Comparison of ENCODE assay signal across 8 cellular contexts in the genomic region with DNA sequence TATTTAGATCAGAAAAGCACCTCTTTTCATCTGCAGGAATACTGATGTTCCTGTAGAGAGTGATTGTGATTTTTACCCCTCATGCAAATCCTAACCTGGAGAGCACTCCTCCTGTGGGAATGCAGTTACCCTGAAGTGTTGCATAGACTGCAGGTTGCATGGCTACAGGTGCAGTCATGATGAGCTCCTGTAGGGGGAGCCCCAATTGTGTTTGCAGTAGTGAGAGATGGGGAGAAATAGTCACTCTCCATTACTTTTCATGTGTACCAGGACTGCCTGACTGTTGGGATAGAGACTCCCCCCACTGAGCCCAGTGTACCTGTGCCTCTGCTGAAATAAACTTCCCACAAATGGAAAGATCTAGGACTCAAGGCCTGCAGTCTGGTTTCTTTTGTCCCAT.
DNase-seq lines count a peak whose midpoint lies in the region; ATAC-seq and TF ChIP-seq lines count a peak whose summit lies in the region.

No MANE protein-coding gene starts in this region.

- in situ Hi-C loops in astrocyte of the cerebellum (cut with HindIII; ENCODE audit: low sequenced_read_pairs) = no loop called here

- H3K4me1 ChIP-seq in heart right ventricle (no peaks in the 10 kb centered on the region), right atrium auricular region (no peaks in the 10 kb centered on the region), mesenchymal stem cell (ENCODE audit: control insufficient read depth, insufficient read depth, low read depth, low read length) (peaks cover 4% of the 10 kb centered on the region)

- H3K4ac ChIP-seq in mesenchymal stem cell (ENCODE audit: low read depth in 1 of 2, low read length in 2 of 2) = no peak overlapping the region

- no peak overlapping the region for H2BK120ac ChIP-seq in mesenchymal stem cell (ENCODE audit: low read depth, low read length)

- H2AFZ ChIP-seq in mesenchymal stem cell (ENCODE audit: low read depth, low read length) = no peak overlapping the region

- intact Hi-C loops in heart right ventricle (cut with DNase I) = loop anchor here in 7 of 10 donors (10.0 kb wide), 2 partner anchors 361 to 1141 kb away; partner anchors contain the start of gene TMTC2 (in 6 of the 7)

- no peak overlapping the region for H4K91ac ChIP-seq in mesenchymal stem cell (ENCODE audit: low read length)

- no peaks in the 10 kb centered on the region for H3K79me1 ChIP-seq in mesenchymal stem cell (replicated peaks; ENCODE audit: low read length, poor library complexity, severe bottlenecking)

- H3K18ac ChIP-seq in mesenchymal stem cell (ENCODE audit: low read depth in 1 of 2, low read length in 2 of 2) = no peak overlapping the region

- H3K4me3 ChIP-seq in heart right ventricle (no peak overlapping the region), right atrium auricular region (no peak overlapping the region), astrocyte of the cerebellum (ENCODE audit: low read depth, low read length) (no peak overlapping the region), mesenchymal stem cell (ENCODE audit: insufficient read depth in 1 of 2, low read depth in 1 of 2, low read length in 2 of 2) (no peak overlapping the region)

- H2BK12ac ChIP-seq in mesenchymal stem cell (ENCODE audit: low read length in 2 of 2) = no peak overlapping the region

- ATAC-seq in heart right ventricle = peak in 1 of 8 donors; percentile 44

- H3K23ac ChIP-seq in mesenchymal stem cell (ENCODE audit: low read length in 2 of 2) = no peak overlapping the region

- DNase-seq in heart right ventricle (no peak), right atrium auricular region (ENCODE audit: low spot score) (no peak), H4 (ENCODE audit: low spot score) (peak; percentile 40), Kasumi-1 (lab: John Stamatoyannopoulos, UW) (peak; percentile 49 to 51), astrocyte of the cerebellum (ENCODE audit: low read depth) (no peak), mesenchymal stem cell (peak; percentile 40), NCI-H2227 treated with DMSO at 0.1 percent for 48 hours (lab: John Stamatoyannopoulos, UW) (no peak)
- DNase-seq in activated CD4-positive, CD25-positive, alpha-beta regulatory T cell (lab: John Stamatoyannopoulos, UW) = no peak

- TF ChIP-seq CTCF in heart right ventricle (IDR thresholded peaks at IDR 0.05) (peak in 8 of 9 donors; percentile 12 to 52 (median 38)), right atrium auricular region (IDR thresholded peaks at IDR 0.05) (peak in 1 of 2 donors; percentile 42), astrocyte of the cerebellum (IDR thresholded peaks at IDR 0.05; ENCODE audit: low read depth, low read length, missing control alignments) (peak; percentile 57)

- no peaks in the 10 kb centered on the region for H3K36me3 ChIP-seq in heart right ventricle
- H3K36me3 ChIP-seq in right atrium auricular region = no peaks in the 10 kb centered on the region
- H3K36me3 ChIP-seq in mesenchymal stem cell (ENCODE audit: control insufficient read depth in 1 of 2, insufficient read depth in 2 of 2, low read depth in 1 of 2, low read length in 2 of 2) = no peaks in the 10 kb centered on the region

- no peak overlapping the region for H3K9ac ChIP-seq in mesenchymal stem cell (ENCODE audit: low read length)

- no peaks in the 10 kb centered on the region for H3K27me3 ChIP-seq in heart right ventricle
- H3K27me3 ChIP-seq in right atrium auricular region = no peaks in the 10 kb centered on the region
- H3K27me3 ChIP-seq in mesenchymal stem cell (ENCODE audit: control insufficient read depth in 1 of 2, insufficient read depth in 1 of 2, low read length in 2 of 2) = no peaks in the 10 kb centered on the region

- no peak overlapping the region for H3K4me2 ChIP-seq in mesenchymal stem cell (ENCODE audit: low read length, poor library complexity, severe bottlenecking)

- no peak overlapping the region for H2BK5ac ChIP-seq in mesenchymal stem cell (ENCODE audit: low read depth, low read length, poor library complexity, severe bottlenecking)

- no peak overlapping the region for H3K14ac ChIP-seq in mesenchymal stem cell (ENCODE audit: low read length in 2 of 2)

- H2BK15ac ChIP-seq in mesenchymal stem cell (ENCODE audit: low read depth, poor library complexity, severe bottlenecking) = no peak overlapping the region

- no peak overlapping the region for H2AK5ac ChIP-seq in mesenchymal stem cell (ENCODE audit: low read length, severe bottlenecking)

- H3K27ac ChIP-seq in heart right ventricle (no peak overlapping the region), right atrium auricular region (no peak overlapping the region), mesenchymal stem cell (ENCODE audit: low read length, poor library complexity, severe bottlenecking) (no peak overlapping the region)

- H4K8ac ChIP-seq in mesenchymal stem cell (ENCODE audit: low read length) = no peak overlapping the region

- H3K9me3 ChIP-seq in heart right ventricle (no peaks in the 10 kb centered on the region), right atrium auricular region (no peaks in the 10 kb centered on the region), mesenchymal stem cell (ENCODE audit: control insufficient read depth, low read length) (no peaks in the 10 kb centered on the region)

Comparison
In these comparisons a context has a peak if more than half of its experiments do, and no peak if none do; other contexts are left out.
1. DNase-seq: peak in H4 (single experiment), Kasumi-1 (2 of 2) and mesenchymal stem cell (single experiment); none in heart right ventricle (0 of 2), right atrium auricular region (single experiment), astrocyte of the cerebellum (single experiment), NCI-H2227 treated with DMSO at 0.1 percent for 48 hours (single experiment) and activated CD4-positive, CD25-positive, alpha-beta regulatory T cell (0 of 4).